Comparison of ENCODE assay signal across 13 cellular contexts in genomic region chr5:481347-481746, GRCh38. TPM values are rescaled to one million over a fixed set of nuclear protein-coding genes. Genes with fewer than 3 reads are reported as not detected.
DNase-seq lines count a peak whose midpoint lies in the region; ATAC-seq and TF ChIP-seq lines count a peak whose summit lies in the region.
"Had no signal": no experiment of that assay in that cellular context is flagged by ENCODE, and none has a peak within 500 bp of the region (broad histone marks: within the 10 kb centered on the region; RNA-seq: fewer than 3 reads in every experiment).

No MANE protein-coding gene starts in this region.

- ATAC-seq in right cardiac atrium (no peak), GM19023 (IDR thresholded peaks at IDR 0.05; ENCODE audit: unreplicated experiment) (no peak)
- ATAC-seq: GM23338, K562 had no signal

- H3K9ac ChIP-seq in BLaER1 treated with 17β-estradiol and CSF1 and Interleukin-3, amounts not matched to agents 10 nM and 100 nM, result no peak overlapping the region

- no peaks in the 10 kb centered on the region for H3K36me3 ChIP-seq in BLaER1 treated with 17β-estradiol and CSF1 and Interleukin-3, amounts not matched to agents 10 nM and 100 nM
- H3K36me3 ChIP-seq: BE2C had no signal

- peaks cover 0 to 71% (median 38%) of the 10 kb centered on the region in 11 experiments; a peak in 19 of 22 replicates for H4K20me1 ChIP-seq in BLaER1 treated with 17β-estradiol and CSF1 and Interleukin-3, amounts not matched to agents 10 nM and 100 nM

- intact Hi-C loops in right cardiac atrium (cut with DNase I), result no loop called here
- intact Hi-C loops in cardiac septum (cut with DNase I), result no loop called here

- H3K27me3 ChIP-seq in right cardiac atrium (ENCODE audit: control insufficient read depth, insufficient read depth), result no peaks in the 10 kb centered on the region
- peaks cover 13 to 85% (median 26%) of the 10 kb centered on the region in 11 experiments for H3K27me3 ChIP-seq in BLaER1 treated with 17β-estradiol and CSF1 and Interleukin-3, amounts not matched to agents 10 nM and 100 nM

- no peak for TF ChIP-seq CTCF in NB4 (IDR thresholded peaks at IDR 0.05; ENCODE audit: low read depth, low read length)

- TF ChIP-seq POLR2A in NB4 (IDR thresholded peaks at IDR 0.05; ENCODE audit: extremely low read depth, insufficient read length), result no peak

- no peak overlapping the region for H3K27ac ChIP-seq in right cardiac atrium (ENCODE audit: low read length)
- no peak overlapping the region for H3K27ac ChIP-seq in BLaER1 treated with 17β-estradiol and CSF1 and Interleukin-3, amounts not matched to agents 10 nM and 100 nM

- peak in 2 of 3 donors; percentile 26 to 46 for DNase-seq in right cardiac atrium
- no peak for DNase-seq in cardiac septum (ENCODE audit: low spot score)
- DNase-seq in NB4 (ENCODE audit: low read depth), result peak; percentile 24
- no peak for DNase-seq in NCI-H2171 treated with DMSO at 0.1 percent for 48 hours (lab: John Stamatoyannopoulos, UW)
- DNase-seq: ACHN; BE2C; Calu3; CD4-positive, alpha-beta memory T cell; IMR-90 had no signal

- H3K4me1 ChIP-seq in right cardiac atrium (ENCODE audit: control insufficient read depth, insufficient read depth, low read length), result no peaks in the 10 kb centered on the region
- H3K4me1 ChIP-seq in BLaER1 treated with 17β-estradiol and CSF1 and Interleukin-3, amounts not matched to agents 10 nM and 100 nM, result peaks cover 39 to 95% (median 82%) of the 10 kb centered on the region in 10 experiments
- H3K4me1 ChIP-seq: BE2C had no signal

- H3K4me3 ChIP-seq in right cardiac atrium (ENCODE audit: low read length), result no peak overlapping the region
- no peak overlapping the region for H3K4me3 ChIP-seq in BLaER1 treated with 17β-estradiol and CSF1 and Interleukin-3, amounts not matched to agents 10 nM and 100 nM
- no peak overlapping the region for H3K4me3 ChIP-seq in NB4 (ENCODE audit: low read depth, low read length)
- H3K4me3 ChIP-seq: GM23338, K562 had no signal

- 84% methylated on average over 23 of the region's 23 CpGs for WGBS in right cardiac atrium

- H3K4me2 ChIP-seq in BLaER1 treated with 17β-estradiol and CSF1 and Interleukin-3, amounts not matched to agents 10 nM and 100 nM, result peak overlapping the region in 6 of 11 experiments; percentile 15 to 93 (median 64); a peak in 8 of 22 replicates
- H3K4me2 ChIP-seq: GM23338 had no signal

- H3K9me3 ChIP-seq in right cardiac atrium (ENCODE audit: control insufficient read depth, low read length), result no peaks in the 10 kb centered on the region
- no peaks in the 10 kb centered on the region for H3K9me3 ChIP-seq in BLaER1 treated with 17β-estradiol and CSF1 and Interleukin-3, amounts not matched to agents 10 nM and 100 nM (replicated peaks in 1 of 11)
- H3K9me3 ChIP-seq: BE2C had no signal

RNA-seq across cellular contexts. Expression of gene EXOC3, which starts 38.4 kb away (rescaled TPM):
- 10 to 100 TPM; 42.4 to 50.2 (median 46.5) TPM for total RNA-seq in right cardiac atrium
- 30.1 TPM for polyA plus RNA-seq in right cardiac atrium
- total RNA-seq in cardiac septum, result 42.9 TPM

RNA-seq across cellular contexts. Expression of gene SLC9A3, which starts 42.9 kb away (rescaled TPM):
- total RNA-seq in right cardiac atrium (1 to 10 TPM in 2 of 4 donors, under 1 TPM in 2; 0.94 to 1.1 (median 0.99) TPM), cardiac septum (1.0 TPM)
- polyA plus RNA-seq in right cardiac atrium, result 1.1 TPM

Comparison
In these comparisons a context has a peak if more than half of its experiments do, and no peak if none do; other contexts are left out.
1. DNase-seq: peak in right cardiac atrium (2 of 3) and NB4 (single experiment); none in cardiac septum (single experiment) and NCI-H2171 treated with DMSO at 0.1 percent for 48 hours (single experiment).